Comparison of ENCODE assay signal across 9 cellular contexts in genomic region chr17:29585080-29585751, GRCh38. TPM values are rescaled to one million over a fixed set of nuclear protein-coding genes. Genes with fewer than 3 reads are reported as not detected.
DNase-seq lines count a peak whose midpoint lies in the region; ATAC-seq and TF ChIP-seq lines count a peak whose summit lies in the region.
"Had no signal": no experiment of that assay in that cellular context is flagged by ENCODE, and none has a peak within 500 bp of the region (broad histone marks: within the 10 kb centered on the region; RNA-seq: fewer than 3 reads in every experiment).

No MANE protein-coding gene starts in this region.

- H3K4me3 ChIP-seq in GM12875 (ENCODE audit: low read depth, low read length) (no peak overlapping the region), fibroblast of mammary gland (ENCODE audit: control insufficient read depth, low read depth, low read length) (no peak overlapping the region)

- peak; percentile 7 for ATAC-seq in WTC11
- ATAC-seq in stimulated activated memory B cell treated with anti-CD40 and anti-IgM and Interleukin-4, amounts not matched to agents 10 μg/mL and 1 μg/mL and 100 μg/mL, for 72 hours: no peak
- ATAC-seq in HG03025 (IDR thresholded peaks at IDR 0.05; ENCODE audit: low FRiP score, unreplicated experiment): no peak

- POLR2A ChIA-PET in WTC11 (lab: Charles Lee): no interaction called here

- no peaks in the 10 kb centered on the region for H3K9me3 Mint-ChIP-seq in WTC11
- H3K9me3 Mint-ChIP-seq in stimulated activated memory B cell treated with anti-CD40 and anti-IgM and Interleukin-4, amounts not matched to agents 10 μg/mL and 1 μg/mL and 100 μg/mL, for 72 hours: no peaks in the 10 kb centered on the region

- no peak for DNase-seq in WTC11 (ENCODE audit: low spot score)
- DNase-seq in fibroblast of mammary gland (ENCODE audit: low read depth): no peak
- no peak for DNase-seq in NCI-H187 (lab: John Stamatoyannopoulos, UW)
- DNase-seq in NCI-H2227 (lab: John Stamatoyannopoulos, UW; ENCODE audit: unreplicated experiment): no peak
- DNase-seq in NCI-H2171 (lab: John Stamatoyannopoulos, UW): no peak
- DNase-seq: kidney glomerular epithelial cell had no signal

- peaks cover 43% of the 10 kb centered on the region for H3K4me1 Mint-ChIP-seq in WTC11
- peaks cover 66% of the 10 kb centered on the region for H3K4me1 Mint-ChIP-seq in stimulated activated memory B cell treated with anti-CD40 and anti-IgM and Interleukin-4, amounts not matched to agents 10 μg/mL and 1 μg/mL and 100 μg/mL, for 72 hours

- no peak overlapping the region for H3K27ac Mint-ChIP-seq in WTC11
- H3K27ac Mint-ChIP-seq in stimulated activated memory B cell treated with anti-CD40 and anti-IgM and Interleukin-4, amounts not matched to agents 10 μg/mL and 1 μg/mL and 100 μg/mL, for 72 hours: peak overlapping the region; percentile 65

- CTCF ChIA-PET in WTC11 (lab: Charles Lee): interaction anchor here (1.0 to 3.4 kb wide), 11 partner anchors 9 to 508 kb away, joined by 3 to 32 read pairs (median 5); partner anchors contain the start of gene TP53I13

- H3K27me3 Mint-ChIP-seq in WTC11 (ENCODE audit: low read depth): peaks cover 4% of the 10 kb centered on the region; the same call in 1 of the 2 replicates
- no peaks in the 10 kb centered on the region for H3K27me3 Mint-ChIP-seq in stimulated activated memory B cell treated with anti-CD40 and anti-IgM and Interleukin-4, amounts not matched to agents 10 μg/mL and 1 μg/mL and 100 μg/mL, for 72 hours

- no peak overlapping the region for H3K4me3 Mint-ChIP-seq in WTC11
- H3K4me3 Mint-ChIP-seq in stimulated activated memory B cell treated with anti-CD40 and anti-IgM and Interleukin-4, amounts not matched to agents 10 μg/mL and 1 μg/mL and 100 μg/mL, for 72 hours: no peak overlapping the region

- peak; percentile 59 for TF ChIP-seq CTCF in GM12875 (IDR thresholded peaks at IDR 0.05; ENCODE audit: borderline replicate concordance, insufficient read depth, low read depth, low read length)
- no peak for TF ChIP-seq CTCF in WTC11 (IDR thresholded peaks at IDR 0.05)
- peak; percentile 24 for TF ChIP-seq CTCF in fibroblast of mammary gland (conservative IDR thresholded peaks at IDR 0.05; ENCODE audit: control insufficient read depth, insufficient read depth, low read depth, low read length)

- H3K36me3 Mint-ChIP-seq in WTC11: peaks cover 22% of the 10 kb centered on the region
- peaks cover 30% of the 10 kb centered on the region for H3K36me3 Mint-ChIP-seq in stimulated activated memory B cell treated with anti-CD40 and anti-IgM and Interleukin-4, amounts not matched to agents 10 μg/mL and 1 μg/mL and 100 μg/mL, for 72 hours

TF ChIP-seq in WTC11, 78 proteins besides CTCF, POLR2A, EP300 and RAD21:
- TF ChIP-seq, protein P1, sequence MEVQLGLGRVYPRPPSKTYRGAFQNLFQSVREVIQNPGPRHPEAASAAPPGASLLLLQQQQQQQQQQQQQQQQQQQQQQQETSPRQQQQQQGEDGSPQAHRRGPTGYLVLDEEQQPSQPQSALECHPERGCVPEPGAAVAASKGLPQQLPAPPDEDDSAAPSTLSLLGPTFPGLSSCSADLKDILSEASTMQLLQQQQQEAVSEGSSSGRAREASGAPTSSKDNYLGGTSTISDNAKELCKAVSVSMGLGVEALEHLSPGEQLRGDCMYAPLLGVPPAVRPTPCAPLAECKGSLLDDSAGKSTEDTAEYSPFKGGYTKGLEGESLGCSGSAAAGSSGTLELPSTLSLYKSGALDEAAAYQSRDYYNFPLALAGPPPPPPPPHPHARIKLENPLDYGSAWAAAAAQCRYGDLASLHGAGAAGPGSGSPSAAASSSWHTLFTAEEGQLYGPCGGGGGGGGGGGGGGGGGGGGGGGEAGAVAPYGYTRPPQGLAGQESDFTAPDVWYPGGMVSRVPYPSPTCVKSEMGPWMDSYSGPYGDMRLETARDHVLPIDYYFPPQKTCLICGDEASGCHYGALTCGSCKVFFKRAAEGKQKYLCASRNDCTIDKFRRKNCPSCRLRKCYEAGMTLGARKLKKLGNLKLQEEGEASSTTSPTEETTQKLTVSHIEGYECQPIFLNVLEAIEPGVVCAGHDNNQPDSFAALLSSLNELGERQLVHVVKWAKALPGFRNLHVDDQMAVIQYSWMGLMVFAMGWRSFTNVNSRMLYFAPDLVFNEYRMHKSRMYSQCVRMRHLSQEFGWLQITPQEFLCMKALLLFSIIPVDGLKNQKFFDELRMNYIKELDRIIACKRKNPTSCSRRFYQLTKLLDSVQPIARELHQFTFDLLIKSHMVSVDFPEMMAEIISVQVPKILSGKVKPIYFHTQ (CRISPR knock-in tag; IDR thresholded peaks at IDR 0.05): no peak

RNA-seq across cellular contexts. Expression of gene GIT1, which starts 4.2 kb away (rescaled TPM):
- 43.9 to 66.9 TPM (median 45.0 TPM) in 3 replicates for total RNA-seq in WTC11 (2021)

RNA-seq across cellular contexts. Expression of gene ANKRD13B, which starts 7.7 kb away (rescaled TPM):
- 29.8 to 45.5 TPM (median 32.2 TPM) in 3 replicates for total RNA-seq in WTC11 (2021)

RNA-seq across cellular contexts. Expression of gene TP53I13, which starts 16.7 kb away (rescaled TPM):
- total RNA-seq in WTC11 (2021): 33.1 to 41.9 TPM (median 36.7 TPM) in 3 replicates

RNA-seq across cellular contexts. Expression of gene ABHD15, which starts 18.4 kb away (rescaled TPM):
- total RNA-seq in WTC11 (2021): 2.6 to 3.3 TPM (median 2.8 TPM) in 3 replicates

RNA-seq across cellular contexts. Expression of gene CORO6, which starts 37.5 kb away (rescaled TPM):
- 6.4 to 8.9 TPM (median 7.5 TPM) in 3 replicates for total RNA-seq in WTC11 (2021)
